18 cellular contexts compared by ENCODE assay signal in the genomic region with DNA sequence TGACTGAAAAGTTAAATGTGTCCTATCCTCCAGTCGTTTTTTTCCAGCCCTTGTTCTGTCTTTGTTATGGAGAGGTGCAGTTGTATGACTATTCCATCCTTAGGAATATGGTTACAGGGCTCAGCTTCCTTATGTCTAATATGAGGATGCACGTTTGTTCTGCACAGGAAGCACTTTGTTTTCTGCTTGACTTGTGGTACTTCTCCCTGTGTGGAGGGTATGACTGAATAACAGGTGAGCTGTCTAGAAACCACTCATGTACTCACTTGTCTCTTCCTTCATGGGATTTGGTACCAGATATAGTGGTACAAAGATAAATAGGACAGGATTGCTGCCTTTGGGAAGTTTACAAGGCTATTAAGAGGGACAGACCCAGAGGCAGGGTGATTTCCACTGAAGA. TPM values are rescaled to one million over a fixed set of nuclear protein-coding genes. Genes with fewer than 3 reads are reported as not detected.
DNase-seq lines count a peak whose midpoint lies in the region; ATAC-seq and TF ChIP-seq lines count a peak whose summit lies in the region.
"Had no signal": no experiment of that assay in that cellular context is flagged by ENCODE, and none has a peak within 500 bp of the region (broad histone marks: within the 10 kb centered on the region; RNA-seq: fewer than 3 reads in every experiment).

No MANE protein-coding gene starts in this region.

- TF ChIP-seq CTCF in H9 (conservative IDR thresholded peaks at IDR 0.05) (no peak), mesothelial cell of epicardium (IDR thresholded peaks at IDR 0.05; ENCODE audit: unreplicated experiment) (no peak), ovary (IDR thresholded peaks at IDR 0.05) (no peak)

- H3K79me2 ChIP-seq in H9 (ENCODE audit: insufficient read depth, low read length) = peaks cover 5% of the 10 kb centered on the region; the same call in 1 of the 2 replicates

- POLR2A ChIA-PET in activated naive CD8-positive, alpha-beta T cell treated with anti-CD3 and anti-CD28 coated beads, Interleukin-2, amount 10 ng/mL, durations not matched to agents 7 days and 5 days (lab: Charles Lee) = no interaction called here
- POLR2A ChIA-PET in naive thymus-derived CD8-positive, alpha-beta T cell (lab: Charles Lee) = interaction anchor here (1.0 to 1.3 kb wide), 2 partner anchors 8 to 127 kb away, joined by 3 to 4 read pairs; no protein-coding TSS in a partner anchor

- no peak overlapping the region for H2BK12ac ChIP-seq in H9 (ENCODE audit: insufficient read length, low read depth, low read length)

- peak overlapping the region; percentile 85 for H4K5ac ChIP-seq in H9 (ENCODE audit: insufficient read length, low read depth, low read length)

- H3K4me1 Mint-ChIP-seq in activated naive CD8-positive, alpha-beta T cell (ENCODE audit: low read depth) = peaks cover 59% of the 10 kb centered on the region
- H3K4me1 Mint-ChIP-seq in activated naive CD8-positive, alpha-beta T cell treated with anti-CD3 and anti-CD28 coated beads for 36 hours = peaks cover 28% of the 10 kb centered on the region
- peaks cover 6 to 14% of the 10 kb centered on the region in 2 experiments; a peak in 3 of 4 replicates for H3K4me1 Mint-ChIP-seq in H9
- H3K4me1 Mint-ChIP-seq in activated naive CD8-positive, alpha-beta T cell treated with anti-CD3 and anti-CD28 coated beads, Interleukin-2, amount 10 ng/mL, durations not matched to agents 7 days and 5 days = peaks cover 14% of the 10 kb centered on the region
- peaks cover 12 to 60% (median 51%) of the 10 kb centered on the region in 4 donors for H3K4me1 Mint-ChIP-seq in naive thymus-derived CD8-positive, alpha-beta T cell
- peaks cover 3% of the 10 kb centered on the region for H3K4me1 Mint-ChIP-seq in mesothelial cell of epicardium

- no peak overlapping the region for H3K4ac ChIP-seq in H9 (ENCODE audit: low read depth, low read length)

- WGBS in H9 (ENCODE audit: extremely low coverage, insufficient read length, low lambda C conversion rate) = no CpG with 5 or more reads among the region's 2 CpGs
- 31 to 44% (median 37%) methylated on average over 2 of the region's 2 CpGs for WGBS in ovary, 3 donors

- no peaks in the 10 kb centered on the region for H3K27me3 Mint-ChIP-seq in activated naive CD8-positive, alpha-beta T cell
- H3K27me3 Mint-ChIP-seq in activated naive CD8-positive, alpha-beta T cell treated with anti-CD3 and anti-CD28 coated beads for 36 hours = no peaks in the 10 kb centered on the region
- H3K27me3 Mint-ChIP-seq in H9 (ENCODE audit: low read depth) (no peaks in the 10 kb centered on the region), mesothelial cell of epicardium (ENCODE audit: low read depth) (no peaks in the 10 kb centered on the region)
- H3K27me3 Mint-ChIP-seq in activated naive CD8-positive, alpha-beta T cell treated with anti-CD3 and anti-CD28 coated beads, Interleukin-2, amount 10 ng/mL, durations not matched to agents 7 days and 5 days = no peaks in the 10 kb centered on the region
- H3K27me3 Mint-ChIP-seq in naive thymus-derived CD8-positive, alpha-beta T cell = no peaks in the 10 kb centered on the region

- H2AFZ ChIP-seq in H9 (ENCODE audit: low read length) = no peak overlapping the region

- no peak overlapping the region for H3K18ac ChIP-seq in H9 (ENCODE audit: insufficient read length, low read depth, low read length)

- ATAC-seq in activated naive CD8-positive, alpha-beta T cell treated with anti-CD3 and anti-CD28 coated beads, Interleukin-2, amount 10 ng/mL, durations not matched to agents 7 days and 5 days (ENCODE audit: low read depth) = peak; percentile 33
- no peak for ATAC-seq in naive thymus-derived CD8-positive, alpha-beta T cell
- ATAC-seq in HG02885 (IDR thresholded peaks at IDR 0.05; ENCODE audit: poor library complexity, unreplicated experiment) = no peak

- H3K4me2 ChIP-seq in H9 (ENCODE audit: insufficient read depth, insufficient read length, low read length) = no peak overlapping the region

- H3K4me3 ChIP-seq in ovary = no peak overlapping the region

- H3K23ac ChIP-seq in H9 (ENCODE audit: insufficient read length, low read depth, low read length) = no peak overlapping the region

- H2BK5ac ChIP-seq in H9 (ENCODE audit: insufficient read length, low read length) = peak overlapping the region; percentile 69

- peak overlapping the region; percentile 6 for H3K27ac Mint-ChIP-seq in activated naive CD8-positive, alpha-beta T cell
- no peak overlapping the region for H3K27ac Mint-ChIP-seq in activated naive CD8-positive, alpha-beta T cell treated with anti-CD3 and anti-CD28 coated beads for 36 hours
- H3K27ac Mint-ChIP-seq in H9 = peak overlapping the region in 1 of 3 experiments; percentile 51; a peak in 1 of 7 replicates
- no peak overlapping the region for H3K27ac Mint-ChIP-seq in activated naive CD8-positive, alpha-beta T cell treated with anti-CD3 and anti-CD28 coated beads, Interleukin-2, amount 10 ng/mL, durations not matched to agents 7 days and 5 days
- peak overlapping the region in 7 of 10 donors; percentile 9 to 71 (median 66) for H3K27ac Mint-ChIP-seq in naive thymus-derived CD8-positive, alpha-beta T cell
- H3K27ac Mint-ChIP-seq in mesothelial cell of epicardium = no peak overlapping the region

- no peak overlapping the region for H2BK20ac ChIP-seq in H9 (ENCODE audit: low read depth, low read length, poor library complexity, severe bottlenecking)

- H4K20me1 ChIP-seq in H9 (ENCODE audit: control insufficient read depth, insufficient read depth, insufficient read length) = no peaks in the 10 kb centered on the region

- no peak overlapping the region for H2BK15ac ChIP-seq in H9 (ENCODE audit: low read depth, low read length)

- H3K23me2 ChIP-seq in H9 (ENCODE audit: insufficient read length, low read depth, low read length, poor library complexity, severe bottlenecking) = no peaks in the 10 kb centered on the region

- peaks cover 13% of the 10 kb centered on the region for H3K36me3 Mint-ChIP-seq in activated naive CD8-positive, alpha-beta T cell
- H3K36me3 Mint-ChIP-seq in activated naive CD8-positive, alpha-beta T cell treated with anti-CD3 and anti-CD28 coated beads for 36 hours = peaks cover 37% of the 10 kb centered on the region
- peaks cover 0 to 3% (median 0%) of the 10 kb centered on the region in 3 experiments; a peak in 2 of 7 replicates for H3K36me3 Mint-ChIP-seq in H9 (ENCODE audit: insufficient read depth in 1 of 3, low read depth in 3 of 3)
- peaks cover 30% of the 10 kb centered on the region for H3K36me3 Mint-ChIP-seq in activated naive CD8-positive, alpha-beta T cell treated with anti-CD3 and anti-CD28 coated beads, Interleukin-2, amount 10 ng/mL, durations not matched to agents 7 days and 5 days
- peaks cover 8 to 47% (median 17%) of the 10 kb centered on the region in 3 donors for H3K36me3 Mint-ChIP-seq in naive thymus-derived CD8-positive, alpha-beta T cell
- peaks cover 20% of the 10 kb centered on the region for H3K36me3 Mint-ChIP-seq in mesothelial cell of epicardium

- DNase-seq in activated naive CD8-positive, alpha-beta T cell treated with anti-CD3 and anti-CD28 coated beads for 36 hours = no peak
- no peak for DNase-seq in H9
- DNase-seq in activated naive CD8-positive, alpha-beta T cell treated with anti-CD3 and anti-CD28 coated beads, Interleukin-2, amount 10 ng/mL, durations not matched to agents 7 days and 5 days = no peak
- no peak for DNase-seq in naive thymus-derived CD8-positive, alpha-beta T cell
- DNase-seq in mesothelial cell of epicardium (ENCODE audit: low spot score in 2 of 2, unreplicated experiment in 2 of 2) = no peak
- no peak for DNase-seq in ovary
- DNase-seq: DMS 273 treated with DMSO at 0.1 percent for 48 hours; H7; Karpas-422; MM.1S; NCI-H1105 treated with DMSO at 0.1 percent for 48 hours; NCI-H187; NCI-H524 treated with DMSO at 0.1 percent for 48 hours; NK-92 treated with Interleukin-12 subunit alpha and Interleukin-12 subunit beta, amount 100 ng/mL, for 24 hours had no signal

- H4K91ac ChIP-seq in H9 (ENCODE audit: insufficient read length, low read depth, low read length) = no peak overlapping the region

- H3K14ac ChIP-seq in H9 (ENCODE audit: insufficient read depth, low read length) = no peak overlapping the region

- H3K27ac ChIP-seq in H9 (ENCODE audit: insufficient read length, low read depth, low read length) (no peak overlapping the region), ovary (no peak overlapping the region)

- H3K4me3 Mint-ChIP-seq in activated naive CD8-positive, alpha-beta T cell = no peak overlapping the region
- no peak overlapping the region for H3K4me3 Mint-ChIP-seq in activated naive CD8-positive, alpha-beta T cell treated with anti-CD3 and anti-CD28 coated beads for 36 hours
- H3K4me3 Mint-ChIP-seq in H9 (no peak overlapping the region), mesothelial cell of epicardium (no peak overlapping the region)
- H3K4me3 Mint-ChIP-seq in activated naive CD8-positive, alpha-beta T cell treated with anti-CD3 and anti-CD28 coated beads, Interleukin-2, amount 10 ng/mL, durations not matched to agents 7 days and 5 days = no peak overlapping the region
- peak overlapping the region in 2 of 10 donors; percentile 11 to 48 for H3K4me3 Mint-ChIP-seq in naive thymus-derived CD8-positive, alpha-beta T cell

- no peaks in the 10 kb centered on the region for H3K36me3 ChIP-seq in ovary

- intact Hi-C loops in ovary (cut with DNase I) = no loop called here

- no peak overlapping the region for H2AK5ac ChIP-seq in H9 (ENCODE audit: insufficient read length, low read length)

- H3K9ac ChIP-seq in H9 (ENCODE audit: extremely low read depth, insufficient read length, low read length) = no peak overlapping the region

- no peak overlapping the region for H4K8ac ChIP-seq in H9 (replicated peaks; ENCODE audit: insufficient read length, low read depth, low read length)

- H3K56ac ChIP-seq in H9 (ENCODE audit: insufficient read length, low read depth, low read length) = no peak overlapping the region

- no peak for TF ChIP-seq EP300 in ovary (IDR thresholded peaks at IDR 0.05)

- no peak for TF ChIP-seq POLR2A in ovary (IDR thresholded peaks at IDR 0.05)

- H3K27me3 ChIP-seq in H9 (ENCODE audit: insufficient read depth, low read length) (no peaks in the 10 kb centered on the region), ovary (no peaks in the 10 kb centered on the region)

- peaks cover 3% of the 10 kb centered on the region for H3K79me1 ChIP-seq in H9 (ENCODE audit: insufficient read depth, low read depth, low read length, poor library complexity, severe bottlenecking)

- H3T11ph ChIP-seq in H9 (ENCODE audit: low read length) = no peak overlapping the region

- H2BK120ac ChIP-seq in H9 (ENCODE audit: low read depth, low read length, poor library complexity, severe bottlenecking) = no peak overlapping the region

- no peaks in the 10 kb centered on the region for H3K9me3 Mint-ChIP-seq in activated naive CD8-positive, alpha-beta T cell (ENCODE audit: low read depth)
- H3K9me3 Mint-ChIP-seq in activated naive CD8-positive, alpha-beta T cell treated with anti-CD3 and anti-CD28 coated beads for 36 hours = peaks cover 10% of the 10 kb centered on the region
- H3K9me3 Mint-ChIP-seq in H9 = peaks cover 0 to 3% of the 10 kb centered on the region in 2 experiments; a peak in 3 of 5 replicates
- peaks cover 2% of the 10 kb centered on the region for H3K9me3 Mint-ChIP-seq in activated naive CD8-positive, alpha-beta T cell treated with anti-CD3 and anti-CD28 coated beads, Interleukin-2, amount 10 ng/mL, durations not matched to agents 7 days and 5 days
- peaks cover 0 to 2% (median 0%) of the 10 kb centered on the region in 9 donors for H3K9me3 Mint-ChIP-seq in naive thymus-derived CD8-positive, alpha-beta T cell
- H3K9me3 Mint-ChIP-seq in mesothelial cell of epicardium = peaks cover 12% of the 10 kb centered on the region

- no peaks in the 10 kb centered on the region for H3K4me1 ChIP-seq in H9 (ENCODE audit: insufficient read depth, low read length)
- H3K4me1 ChIP-seq in ovary (ENCODE audit: insufficient read depth) = no peaks in the 10 kb centered on the region

- no peaks in the 10 kb centered on the region for H3K9me3 ChIP-seq in H9 (ENCODE audit: control insufficient read depth, low read depth, low read length)
- H3K9me3 ChIP-seq in ovary = no peaks in the 10 kb centered on the region

RNA-seq across cellular contexts. Expression of gene CABIN1, which starts 17.4 kb away (rescaled TPM):
- 10 to 100 TPM; 71.0 to 75.8 TPM for total RNA-seq in activated naive CD8-positive, alpha-beta T cell treated with anti-CD3 and anti-CD28 coated beads for 36 hours
- total RNA-seq in H9 (2021) (68.0 and 73.7 TPM in 2 replicates), mesothelial cell of epicardium (67.8 to 74.4 TPM (median 69.5 TPM) in 3 replicates), ovary (10 to 100 TPM; 26.3 to 68.0 (median 50.2) TPM)
- 100 to 1,000 TPM; 153 to 159 TPM for total RNA-seq in activated naive CD8-positive, alpha-beta T cell treated with anti-CD3 and anti-CD28 coated beads, Interleukin-2, amount 10 ng/mL, durations not matched to agents 7 days and 5 days
- total RNA-seq in naive thymus-derived CD8-positive, alpha-beta T cell = 100 to 1,000 TPM; 162 to 164 TPM
- polyA plus RNA-seq in naive thymus-derived CD8-positive, alpha-beta T cell = 10 to 100 TPM in 2 of 3 donors, 1 to 10 TPM in 1; 7.1 to 19.1 (median 12.5) TPM
- polyA plus RNA-seq in ovary = 10 to 100 TPM; 15.7 to 25.1 TPM

RNA-seq across cellular contexts. Expression of gene GSTT4, which starts 23.3 kb away (rescaled TPM):
- not detected for total RNA-seq in activated naive CD8-positive, alpha-beta T cell treated with anti-CD3 and anti-CD28 coated beads for 36 hours
- not detected in 2 replicates for total RNA-seq in H9 (2021)
- total RNA-seq in activated naive CD8-positive, alpha-beta T cell treated with anti-CD3 and anti-CD28 coated beads, Interleukin-2, amount 10 ng/mL, durations not matched to agents 7 days and 5 days = not detected
- not detected for total RNA-seq in naive thymus-derived CD8-positive, alpha-beta T cell
- not detected for polyA plus RNA-seq in naive thymus-derived CD8-positive, alpha-beta T cell
- not detected in 3 replicates for total RNA-seq in mesothelial cell of epicardium
- not detected for total RNA-seq in ovary
- polyA plus RNA-seq in ovary = not detected
- total RNA-seq: H7 had no signal
- polyA plus RNA-seq: AG04450, BJ had no signal

RNA-seq across cellular contexts. Expression of gene GSTT2, which starts 48.6 kb away (rescaled TPM):
- not detected for total RNA-seq in activated naive CD8-positive, alpha-beta T cell treated with anti-CD3 and anti-CD28 coated beads for 36 hours
- 0.22 and 0.24 TPM in 2 replicates for total RNA-seq in H9 (2021)
- not detected for total RNA-seq in activated naive CD8-positive, alpha-beta T cell treated with anti-CD3 and anti-CD28 coated beads, Interleukin-2, amount 10 ng/mL, durations not matched to agents 7 days and 5 days
- not detected for total RNA-seq in naive thymus-derived CD8-positive, alpha-beta T cell
- polyA plus RNA-seq in naive thymus-derived CD8-positive, alpha-beta T cell = not detected
- 0.29 TPM in 1 of 3 replicates, not detected in the others for total RNA-seq in mesothelial cell of epicardium
- 1 to 10 TPM in 1 of 7 donors, under 1 TPM in 2, not detected in 4; 0.67 to 1.4 (median 0.98) TPM for total RNA-seq in ovary
- polyA plus RNA-seq in ovary = 1 to 10 TPM in 1 of 2 donors, under 1 TPM in 1; 0.33 to 1.8 TPM
- total RNA-seq: H7 had no signal

RNA-seq across cellular contexts. Expression of gene DDT, which starts 54.3 kb away (rescaled TPM):
- total RNA-seq in activated naive CD8-positive, alpha-beta T cell treated with anti-CD3 and anti-CD28 coated beads for 36 hours = 100 to 1,000 TPM; 103 to 108 TPM
- total RNA-seq in H9 (2021) (177 and 185 TPM in 2 replicates), mesothelial cell of epicardium (80.0 to 85.3 TPM (median 80.3 TPM) in 3 replicates), ovary (100 to 1,000 TPM in 3 of 7 donors, 10 to 100 TPM in 4; 73.5 to 115 (median 90.0) TPM)
- 100 to 1,000 TPM; 133 TPM for total RNA-seq in activated naive CD8-positive, alpha-beta T cell treated with anti-CD3 and anti-CD28 coated beads, Interleukin-2, amount 10 ng/mL, durations not matched to agents 7 days and 5 days
- total RNA-seq in naive thymus-derived CD8-positive, alpha-beta T cell = 100 to 1,000 TPM in 1 of 2 experiments, 10 to 100 TPM in 1; 92.7 to 108 TPM
- polyA plus RNA-seq in naive thymus-derived CD8-positive, alpha-beta T cell = 100 to 1,000 TPM; 111 to 152 (median 133) TPM
- polyA plus RNA-seq in ovary = 100 to 1,000 TPM in 1 of 2 donors, 10 to 100 TPM in 1; 34.6 to 236 TPM

Comparison
In these comparisons a context has a peak if more than half of its experiments do, and no peak if none do; other contexts are left out.
1. H3K27ac Mint-ChIP-seq: peak in activated naive CD8-positive, alpha-beta T cell (single experiment) and naive thymus-derived CD8-positive, alpha-beta T cell (7 of 10); none in activated naive CD8-positive, alpha-beta T cell treated with anti-CD3 and anti-CD28 coated beads for 36 hours (single experiment), activated naive CD8-positive, alpha-beta T cell treated with anti-CD3 and anti-CD28 coated beads, Interleukin-2, amount 10 ng/mL, durations not matched to agents 7 days and 5 days (single experiment) and mesothelial cell of epicardium (single experiment).